8 cellular contexts compared by ENCODE assay signal in genomic region chrX:64975989-64976672, GRCh38. TPM values are rescaled to one million over a fixed set of nuclear protein-coding genes. Genes with fewer than 3 reads are reported as not detected.
DNase-seq lines count a peak whose midpoint lies in the region; ATAC-seq and TF ChIP-seq lines count a peak whose summit lies in the region.

ZC4H2 (minus strand) TSS chrX:64976450; CDS start chrX:64976377, 73 bp downstream.

- H3K4me3 ChIP-seq in GM08714 (ENCODE audit: low read length) (peak within 1 kb of the TSS; percentile 64; the same call in 1 of the 2 replicates), colonic mucosa (peak within 1 kb of the TSS; percentile 47)

- H3K4me1 ChIP-seq in colonic mucosa = no peaks in the 10 kb centered on the region

- ATAC-seq in HG02588 (IDR thresholded peaks at IDR 0.05; ENCODE audit: unreplicated experiment) = peak; percentile 100
- peak; percentile 99 for ATAC-seq in left colon

- H3K9ac ChIP-seq in colonic mucosa (ENCODE audit: low read depth in 2 of 2, low read length in 2 of 2) = peak within 1 kb of the TSS in 1 of 2 donors; percentile 70

- no peaks in the 10 kb centered on the region for H3K9me3 ChIP-seq in colonic mucosa

- peak in 2 of 3 experiments; percentile 79 to 91 for DNase-seq in NCI-H1417 (lab: John Stamatoyannopoulos, UW)
- DNase-seq in activated CD4-positive, alpha-beta T cell treated with anti-CD3 and anti-CD28 coated beads for 4 hours = peak; percentile 48 to 64
- DNase-seq in colonic mucosa = peak; percentile 75
- DNase-seq in left colon = peak; percentile 77 to 81
- peak in 3 of 4 experiments; percentile 41 to 44 (median 41) for DNase-seq in stimulated activated CD4-positive, alpha-beta T cell treated with anti-CD3 and anti-CD28 coated beads, Interleukin-1b, Interleukin-23, amount 100 ng/mL, for 24 hours (ENCODE audit: low read depth in 4 of 4, low spot score in 1 of 4)
- no peak for DNase-seq in NCI-H2196 treated with DMSO at 0.1 percent for 48 hours (lab: John Stamatoyannopoulos, UW; ENCODE audit: unreplicated experiment)

- H3K27me3 ChIP-seq in colonic mucosa = no peaks in the 10 kb centered on the region

- TF ChIP-seq CTCF in colonic mucosa (IDR thresholded peaks at IDR 0.05) = no peak

- intact Hi-C loops in colonic mucosa (cut with DNase I) (no loop called here), left colon (cut with DNase I, micrococcal nuclease) (no loop called here)

- H3K27ac ChIP-seq in colonic mucosa = no peak within 1 kb of the TSS

- H3K36me3 ChIP-seq in colonic mucosa = no peaks in the 10 kb centered on the region

RNA-seq across cellular contexts. Expression of gene ZC4H2, which starts in this region (rescaled TPM):
- total RNA-seq in colonic mucosa = 1 to 10 TPM; 5.9 to 9.5 TPM
- total RNA-seq in left colon = 10 to 100 TPM in 1 of 2 donors, 1 to 10 TPM in 1; 8.4 to 10.2 TPM
